In the genomic region with DNA sequence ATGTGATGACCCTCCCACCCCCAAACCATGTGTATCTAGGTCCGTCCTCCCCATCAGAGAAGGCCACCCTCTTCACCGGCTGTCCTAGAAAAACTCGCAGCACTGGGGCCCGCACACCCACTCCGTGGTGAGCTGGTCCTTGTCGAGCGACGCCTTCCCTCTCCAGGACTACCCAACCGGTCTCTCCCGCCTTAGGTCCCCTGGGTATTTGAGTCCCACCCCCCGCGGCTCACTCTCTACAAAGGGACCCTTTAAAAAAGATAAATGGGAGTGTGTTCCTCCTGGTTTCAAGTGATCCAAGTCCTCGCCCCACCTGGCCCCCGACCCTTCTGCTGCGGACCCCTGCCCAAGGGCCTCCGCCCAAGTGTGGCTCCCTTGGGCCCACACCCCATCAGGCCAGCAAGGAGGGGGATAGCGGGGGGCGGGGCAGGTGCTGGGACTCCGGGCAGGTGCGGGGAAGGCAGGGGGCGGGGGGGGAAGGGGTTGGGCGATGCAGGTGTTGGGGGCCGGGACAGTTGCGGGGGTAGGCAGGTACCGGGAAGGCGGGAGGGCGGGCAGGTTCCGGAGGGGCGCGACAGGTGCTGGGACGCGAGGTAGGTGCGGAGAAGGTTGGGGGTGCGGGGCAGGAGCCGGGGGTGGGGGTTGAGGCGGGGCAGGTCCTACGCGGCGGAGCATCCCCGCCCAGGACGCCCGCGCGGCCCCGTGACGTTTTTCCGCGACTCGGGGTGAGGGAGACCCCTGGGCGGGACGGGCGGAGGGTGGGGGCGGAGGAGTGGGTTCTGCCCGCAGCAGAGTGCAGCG, we compare ENCODE assay signal across 8 cellular contexts. TPM values are rescaled to one million over a fixed set of nuclear protein-coding genes. Genes with fewer than 3 reads are reported as not detected.
DNase-seq lines count a peak whose midpoint lies in the region; ATAC-seq and TF ChIP-seq lines count a peak whose summit lies in the region.

No MANE protein-coding gene starts in this region.

- no peak overlapping the region for H2AFZ ChIP-seq in PC-9

- peak overlapping the region; percentile 30; the same call in 1 of the 2 replicates for H3K9ac ChIP-seq in ES-I3 (ENCODE audit: low read depth, low read length)

- H3K4me2 ChIP-seq in PC-9, result peak overlapping the region; percentile 63

- TF ChIP-seq CTCF in PC-9 (conservative IDR thresholded peaks at IDR 0.05) (no peak), esophagus squamous epithelium (IDR thresholded peaks at IDR 0.05) (no peak), retinal pigment epithelial cell (conservative IDR thresholded peaks at IDR 0.05; ENCODE audit: low read depth, low read length) (no peak)

- peaks cover 35% of the 10 kb centered on the region for H3K79me2 ChIP-seq in PC-9 (ENCODE audit: low read depth)

- intact Hi-C loops in PC-9 (cut with micrococcal nuclease; ENCODE audit: unreplicated experiment) (loop anchor here (1.0 to 2.0 kb wide), 2 partner anchors 14 kb away; partner anchors contain the start of gene ZMYND19), esophagus squamous epithelium (cut with DNase I) (no loop called here)

- peak overlapping the region; percentile 29; the same call in 1 of the 2 replicates for H3K4me3 ChIP-seq in PC-9
- H3K4me3 ChIP-seq in esophagus squamous epithelium, result peak overlapping the region; percentile 49 to 95 (median 74)
- peak overlapping the region; percentile 50 for H3K4me3 ChIP-seq in retinal pigment epithelial cell (ENCODE audit: low read length)

- BruUV-seq in PC-9 (replicated peaks; lab: Mats Ljungman, UMichigan), result no TSS peak

- TF ChIP-seq POLR2A in esophagus squamous epithelium (IDR thresholded peaks at IDR 0.05) (no peak), erythroblast (IDR thresholded peaks at IDR 0.05; ENCODE audit: low read length) (no peak)

- H4K20me1 ChIP-seq in PC-9 (ENCODE audit: insufficient read depth), result peaks cover 7% of the 10 kb centered on the region; the same call in 1 of the 2 replicates

- H3K36me3 ChIP-seq in ES-I3 (ENCODE audit: insufficient read depth, low read length), result no peaks in the 10 kb centered on the region
- no peaks in the 10 kb centered on the region for H3K36me3 ChIP-seq in PC-9 (ENCODE audit: low read depth)
- peaks cover 0 to 7% (median 5%) of the 10 kb centered on the region in 3 donors for H3K36me3 ChIP-seq in esophagus squamous epithelium

- H3K9me3 ChIP-seq in ES-I3 (ENCODE audit: control insufficient read depth, insufficient read depth, low read length), result no peaks in the 10 kb centered on the region
- H3K9me3 ChIP-seq in PC-9 (ENCODE audit: insufficient read depth, low read depth), result no peaks in the 10 kb centered on the region
- H3K9me3 ChIP-seq in esophagus squamous epithelium, result no peaks in the 10 kb centered on the region

- POLR2A ChIA-PET in PC-9 (lab: Charles Lee; ENCODE audit: unreplicated experiment), result interaction anchor here (0.6 to 1.0 kb wide), 2 partner anchors 14 to 364 kb away, joined by 6 read pairs; partner anchors contain the start of gene EHMT1

- H3K27me3 ChIP-seq in PC-9 (ENCODE audit: insufficient read depth, low read depth), result no peaks in the 10 kb centered on the region
- H3K27me3 ChIP-seq in esophagus squamous epithelium, result no peaks in the 10 kb centered on the region

- H3K4me1 ChIP-seq in ES-I3 (ENCODE audit: insufficient read depth, low read length) (no peaks in the 10 kb centered on the region; the same call in 1 of the 2 replicates), PC-9 (replicated peaks; ENCODE audit: insufficient read depth) (peaks cover 30% of the 10 kb centered on the region), esophagus squamous epithelium (peaks cover 27 to 50% (median 31%) of the 10 kb centered on the region in 3 donors)

- DNase-seq in PC-9, result peak in 1 of 2 experiments; percentile 23
- DNase-seq in esophagus squamous epithelium (lab: John Stamatoyannopoulos, UW), result no peak
- no peak for DNase-seq in retinal pigment epithelial cell (ENCODE audit: low read depth)
- no peak for DNase-seq in stimulated activated CD4-positive, alpha-beta T cell treated with anti-CD3 and anti-CD28 coated beads, Interleukin-4, amount 100 ng/mL, for 4 hours
- no peak for DNase-seq in erythroblast (lab: John Stamatoyannopoulos, UW)
- no peak for DNase-seq in DMS153 treated with DMSO at 0.1 percent for 48 hours (lab: John Stamatoyannopoulos, UW; ENCODE audit: unreplicated experiment)

- no peaks in the 10 kb centered on the region for H3K9me2 ChIP-seq in PC-9 (ENCODE audit: insufficient read depth)

- 18 to 43% methylated on average over 9 to 13 of the region's 55 CpGs for WGBS in esophagus squamous epithelium, 2 donors

- CTCF ChIA-PET in PC-9 (lab: Charles Lee), result interaction anchor here (1.2 kb wide), 1 partner anchor 13 kb away, joined by 5 read pairs; no protein-coding TSS in a partner anchor

- H3F3A ChIP-seq in PC-9 (ENCODE audit: insufficient read depth, low read depth), result peaks cover 19% of the 10 kb centered on the region; the same call in 1 of the 2 replicates

- ATAC-seq in HG03095 (IDR thresholded peaks at IDR 0.05; ENCODE audit: unreplicated experiment), result no peak

- no peak overlapping the region for H3K27ac ChIP-seq in PC-9
- peak overlapping the region; percentile 72 to 95 (median 82) for H3K27ac ChIP-seq in esophagus squamous epithelium

RNA-seq across cellular contexts. Expression of gene ARRDC1, which starts 0.9 kb away (rescaled TPM):
- total RNA-seq in PC-9 (2021) (116 and 127 TPM in 2 replicates), esophagus squamous epithelium (100 to 1,000 TPM in 2 of 4 donors, 10 to 100 TPM in 2; 53.3 to 121 (median 89.6) TPM)

RNA-seq across cellular contexts. Expression of gene ZMYND19, which starts 14.2 kb away (rescaled TPM):
- 47.7 and 49.2 TPM in 2 replicates for total RNA-seq in PC-9 (2021)
- 10 to 100 TPM; 17.5 to 28.8 (median 25.2) TPM for total RNA-seq in esophagus squamous epithelium

RNA-seq across cellular contexts. Expression of gene EHMT1, which starts 14.3 kb away (rescaled TPM):
- total RNA-seq in PC-9 (2021), result 111 and 116 TPM in 2 replicates
- 10 to 100 TPM; 42.8 to 87.0 (median 65.0) TPM for total RNA-seq in esophagus squamous epithelium

RNA-seq across cellular contexts. Expression of gene DPH7, which starts 25.8 kb away (rescaled TPM):
- total RNA-seq in PC-9 (2021), result 48.5 and 52.2 TPM in 2 replicates
- 10 to 100 TPM; 13.4 to 32.2 (median 21.7) TPM for total RNA-seq in esophagus squamous epithelium

RNA-seq across cellular contexts. Expression of gene MRPL41, which starts 52.9 kb away (rescaled TPM):
- 54.5 and 87.7 TPM in 2 replicates for total RNA-seq in PC-9 (2021)
- total RNA-seq in esophagus squamous epithelium, result 10 to 100 TPM; 31.6 to 48.6 (median 37.1) TPM
